Comparison of ENCODE assay signal across 20 cellular contexts in genomic region chr15:65092046-65092770, GRCh38. TPM values are rescaled to one million over a fixed set of nuclear protein-coding genes. Genes with fewer than 3 reads are reported as not detected.
DNase-seq lines count a peak whose midpoint lies in the region; ATAC-seq and TF ChIP-seq lines count a peak whose summit lies in the region.
"Had no signal": no experiment of that assay in that cellular context is flagged by ENCODE, and none has a peak within 500 bp of the region (broad histone marks: within the 10 kb centered on the region; RNA-seq: fewer than 3 reads in every experiment).

No MANE protein-coding gene starts in this region.

- H3K9me3 ChIP-seq in RWPE2 (ENCODE audit: severe bottlenecking) (no peaks in the 10 kb centered on the region), esophagus squamous epithelium (no peaks in the 10 kb centered on the region)
- H3K9me3 ChIP-seq: Caco-2, HAP-1, SJCRH30 had no signal

- peaks cover 40% of the 10 kb centered on the region for H3K4me1 Mint-ChIP-seq in nephron progenitor cell
- H3K4me1 Mint-ChIP-seq: CD14-positive monocyte had no signal

- intact Hi-C loops in esophagus squamous epithelium (cut with DNase I), result no loop called here

- DNase-seq in RWPE2 (ENCODE audit: low spot score) (peak; percentile 34), esophagus squamous epithelium (lab: John Stamatoyannopoulos, UW) (no peak), nephron progenitor cell (no peak), nucleus accumbens (lab: John Stamatoyannopoulos, UW) (no peak)
- DNase-seq: Caco-2, DMS153, NCI-H1417, NCI-H2029 treated with DMSO at 0.1 percent for 48 hours, NCI-H2171 treated with DMSO at 0.1 percent for 48 hours, NCI-H774, RPMI8226, SJCRH30 had no signal

- WGBS in esophagus squamous epithelium, 2 donors, result 78 to 82% methylated on average over 7 to 8 of the region's 10 CpGs
- WGBS in urinary bladder, result 40% methylated on average over 10 of the region's 10 CpGs

- TF ChIP-seq CTCF in RWPE2 (IDR thresholded peaks at IDR 0.05; ENCODE audit: poor library complexity, severe bottlenecking), result no peak
- no peak for TF ChIP-seq CTCF in esophagus squamous epithelium (IDR thresholded peaks at IDR 0.05)
- TF ChIP-seq CTCF in nephron progenitor cell (IDR thresholded peaks at IDR 0.05), result no peak

- H3K4me3 Mint-ChIP-seq in nephron progenitor cell, result no peak overlapping the region
- H3K4me3 Mint-ChIP-seq: CD14-positive monocyte had no signal

- peaks cover 2% of the 10 kb centered on the region for H3K36me3 Mint-ChIP-seq in nephron progenitor cell (ENCODE audit: low read depth)

- ATAC-seq in RWPE2 (ENCODE audit: low read depth) (no peak), GM19395 (IDR thresholded peaks at IDR 0.05; ENCODE audit: unreplicated experiment) (no peak), HG02970 (IDR thresholded peaks at IDR 0.05; ENCODE audit: low FRiP score, unreplicated experiment) (no peak), HG02623 (IDR thresholded peaks at IDR 0.05; ENCODE audit: unreplicated experiment) (no peak)

- peaks cover 7% of the 10 kb centered on the region for H3K27me3 Mint-ChIP-seq in nephron progenitor cell (ENCODE audit: low read depth, poor library complexity)

- TF ChIP-seq POLR2A in esophagus squamous epithelium (IDR thresholded peaks at IDR 0.05), result no peak

- no peaks in the 10 kb centered on the region for H3K27me3 ChIP-seq in RWPE2 (ENCODE audit: insufficient read depth, poor library complexity, severe bottlenecking)
- H3K27me3 ChIP-seq in esophagus squamous epithelium, result no peaks in the 10 kb centered on the region
- H3K27me3 ChIP-seq: SJCRH30 had no signal

- H3K36me3 ChIP-seq in RWPE2 (ENCODE audit: low read depth), result no peaks in the 10 kb centered on the region
- H3K36me3 ChIP-seq in esophagus squamous epithelium, result peaks cover 0 to 8% (median 0%) of the 10 kb centered on the region in 3 donors
- H3K36me3 ChIP-seq in urinary bladder (ENCODE audit: insufficient read depth), result no peaks in the 10 kb centered on the region
- H3K36me3 ChIP-seq: SJCRH30 had no signal

- H3K27ac Mint-ChIP-seq in nephron progenitor cell, result peak overlapping the region; percentile 93

- no peaks in the 10 kb centered on the region for H3K9me3 Mint-ChIP-seq in nephron progenitor cell
- H3K9me3 Mint-ChIP-seq: CD14-positive monocyte had no signal

- H3K27ac ChIP-seq in RWPE2 (ENCODE audit: poor library complexity, severe bottlenecking) (no peak overlapping the region), esophagus squamous epithelium (peak overlapping the region in 3 of 4 donors; percentile 39 to 55 (median 48)), urinary bladder (ENCODE audit: low read depth) (peak overlapping the region; percentile 35)
- H3K27ac ChIP-seq: SJCRH30 had no signal

- H3K4me3 ChIP-seq in RWPE2 (ENCODE audit: severe bottlenecking) (no peak overlapping the region), esophagus squamous epithelium (no peak overlapping the region), urinary bladder (ENCODE audit: low read depth, low read length) (no peak overlapping the region)
- H3K4me3 ChIP-seq: HAP-1, SJCRH30 had no signal

- H3K4me1 ChIP-seq in RWPE2 (ENCODE audit: insufficient read depth, poor library complexity, severe bottlenecking) (no peaks in the 10 kb centered on the region), esophagus squamous epithelium (peaks cover 20 to 53% (median 26%) of the 10 kb centered on the region in 3 donors), urinary bladder (ENCODE audit: insufficient read depth) (no peaks in the 10 kb centered on the region)

RNA-seq across cellular contexts. Expression of gene KBTBD13, which starts 15.7 kb away (rescaled TPM):
- total RNA-seq in esophagus squamous epithelium (not detected), urinary bladder (0.32 TPM)
- polyA plus RNA-seq in urinary bladder, result 0.19 TPM
- total RNA-seq: Caco-2, HT1080, NCI-H460 had no signal
- polyA plus RNA-seq: CD14-positive monocyte had no signal

RNA-seq across cellular contexts. Expression of gene UBAP1L, which starts 22.8 kb away (rescaled TPM):
- total RNA-seq in esophagus squamous epithelium (1 to 10 TPM; 1.6 to 6.3 (median 2.0) TPM), urinary bladder (3.9 TPM)
- 1.9 TPM for polyA plus RNA-seq in urinary bladder
- polyA plus RNA-seq: CD14-positive monocyte had no signal

RNA-seq across cellular contexts. Expression of gene RASL12, which starts 24.4 kb away (rescaled TPM):
- total RNA-seq in esophagus squamous epithelium, result 10 to 100 TPM in 2 of 4 donors, 1 to 10 TPM in 2; 2.8 to 32.4 (median 8.9) TPM
- 54.6 TPM for total RNA-seq in urinary bladder
- polyA plus RNA-seq in urinary bladder, result 85.0 TPM
- total RNA-seq: HT1080, SJCRH30 had no signal
- polyA plus RNA-seq: CD14-positive monocyte had no signal

RNA-seq across cellular contexts. Expression of gene PDCD7, which starts 41.4 kb away (rescaled TPM):
- total RNA-seq in esophagus squamous epithelium (10 to 100 TPM; 12.1 to 20.8 (median 16.6) TPM), urinary bladder (18.3 TPM)
- polyA plus RNA-seq in urinary bladder, result 27.3 TPM

RNA-seq across cellular contexts. Expression of gene SLC51B, which starts 47.0 kb away (rescaled TPM):
- total RNA-seq in esophagus squamous epithelium, result not detected
- not detected for total RNA-seq in urinary bladder
- 0.44 TPM for polyA plus RNA-seq in urinary bladder
- total RNA-seq: HT1080 had no signal
- polyA plus RNA-seq: CD14-positive monocyte had no signal
